Comparison of ENCODE assay signal across 1 cellular context in genomic region chr9:129557192-129558036, GRCh38.
TF ChIP-seq lines count a peak whose summit lies in the region.

No MANE protein-coding gene starts in this region.

TF ChIP-seq in HepG2, 621 proteins besides CTCF, POLR2A, EP300 and RAD21 (continued from another document and continues in another):
- TF ChIP-seq MTERF4 (CRISPR knock-in tag; IDR thresholded peaks at IDR 0.05) (peak; percentile 61), ZNF687 (CRISPR knock-in tag; IDR thresholded peaks at IDR 0.05) (peak; percentile 96), RFX3 (CRISPR knock-in tag; IDR thresholded peaks at IDR 0.05) (no peak; the same call in 1 of the 2 replicates), ZNF34 (CRISPR knock-in tag; IDR thresholded peaks at IDR 0.05; ENCODE audit: borderline replicate concordance) (no peak), XRCC5 (optimal IDR thresholded peaks at IDR 0.05; ENCODE audit: low read length) (peak; percentile 93), ZNF839 (CRISPR knock-in tag; IDR thresholded peaks at IDR 0.05; ENCODE audit: borderline replicate concordance) (no peak), ZNF775 (CRISPR knock-in tag; IDR thresholded peaks at IDR 0.05; ENCODE audit: borderline replicate concordance) (no peak), NFAT5 (CRISPR knock-in tag; IDR thresholded peaks at IDR 0.05) (peak; percentile 68; the same call in 1 of the 2 replicates), HOXA7 (CRISPR knock-in tag; IDR thresholded peaks at IDR 0.05) (no peak), SKIL (CRISPR knock-in tag; IDR thresholded peaks at IDR 0.05; ENCODE audit: borderline replicate concordance) (peak; percentile 99), ZNF3 (CRISPR knock-in tag; IDR thresholded peaks at IDR 0.05) (no peak), HMGA1 (CRISPR knock-in tag; conservative IDR thresholded peaks at IDR 0.05) (no peak), ZNF580 (CRISPR knock-in tag; IDR thresholded peaks at IDR 0.05; ENCODE audit: borderline replicate concordance, low read depth) (peak; percentile 94), ZNF160 (CRISPR knock-in tag; IDR thresholded peaks at IDR 0.05) (0 out of 2 replicates have a peak, but pooled peaks have one; percentile 29), SRY (CRISPR knock-in tag; IDR thresholded peaks at IDR 0.05) (0 out of 2 replicates have a peak, but pooled peaks have one; percentile 54), FOXA3 (CRISPR knock-in tag; IDR thresholded peaks at IDR 0.05) (peak; percentile 93), NRL (CRISPR knock-in tag; IDR thresholded peaks at IDR 0.05; ENCODE audit: borderline replicate concordance) (peak; percentile 94), ZFP82 (CRISPR knock-in tag; IDR thresholded peaks at IDR 0.05; ENCODE audit: borderline replicate concordance) (peak; percentile 96; the same call in 1 of the 2 replicates), ZNF407 (CRISPR knock-in tag; IDR thresholded peaks at IDR 0.05; ENCODE audit: not compliant biosample characterization) (no peak), DBP (CRISPR knock-in tag; IDR thresholded peaks at IDR 0.05; ENCODE audit: not compliant biosample characterization) (no peak), MTA1 (CRISPR knock-in tag; IDR thresholded peaks at IDR 0.05; ENCODE audit: borderline replicate concordance) (peak; percentile 98; the same call in 1 of the 2 replicates), BORCS8-MEF2B (CRISPR knock-in tag; IDR thresholded peaks at IDR 0.05) (peak; percentile 92), CCAR2 (optimal IDR thresholded peaks at IDR 0.05; ENCODE audit: low read depth, low read length) (no peak), ZNF724P (CRISPR knock-in tag; IDR thresholded peaks at IDR 0.05; ENCODE audit: borderline replicate concordance) (no peak; the same call in 1 of the 2 replicates), ZNF343 (CRISPR knock-in tag; IDR thresholded peaks at IDR 0.05) (no peak), ETS1 (CRISPR knock-in tag; IDR thresholded peaks at IDR 0.05) (no peak), PITX1 (CRISPR knock-in tag; IDR thresholded peaks at IDR 0.05) (peak; percentile 95), ZSCAN22 (CRISPR knock-in tag; IDR thresholded peaks at IDR 0.05) (no peak), RXRB (CRISPR knock-in tag; IDR thresholded peaks at IDR 0.05; ENCODE audit: borderline replicate concordance) (peak; percentile 95; the same call in 1 of the 2 replicates)
